In genomic region chr2:236769981-236770671, GRCh38 we compare ENCODE assay signal across 11 cellular contexts.
A peak's percentile ranks its signal among the peaks of the same experiment; 100 is the strongest.
DNase-seq lines count a peak whose midpoint lies in the region; ATAC-seq, FAIRE-seq and TF ChIP-seq lines count a peak whose summit lies in the region.
"Had no signal": no experiment of that assay in that cellular context is flagged by ENCODE, and none has a peak within 500 bp of the region (broad histone marks: within the 10 kb centered on the region; RNA-seq: fewer than 3 reads in every experiment).

No MANE protein-coding gene starts in this region.

- H4K20me1 ChIP-seq in fibroblast of lung (ENCODE audit: control insufficient read depth, extremely low read depth, insufficient read depth, low read length) = no peaks in the 10 kb centered on the region

- no peak for TF ChIP-seq CTCF in fibroblast of lung (conservative IDR thresholded peaks at IDR 0.05 in 1 of 2, IDR thresholded peaks at IDR 0.05 in 1 of 2; ENCODE audit: low read depth in 1 of 2, low read length in 2 of 2)

- H3K36me3 ChIP-seq in SJCRH30 (no peaks in the 10 kb centered on the region), fibroblast of lung (ENCODE audit: control insufficient read depth, insufficient read depth, low read length) (no peaks in the 10 kb centered on the region), skeletal muscle satellite cell (ENCODE audit: insufficient read depth, low read length) (no peaks in the 10 kb centered on the region)

- H3K4me3 ChIP-seq in SJCRH30 = no peak overlapping the region
- H3K4me3 ChIP-seq in fibroblast of lung (replicated peaks in 1 of 4; ENCODE audit: control extremely low read depth in 1 of 4, insufficient read depth in 1 of 4, low read depth in 3 of 4, low read length in 4 of 4) = no peak overlapping the region
- peak overlapping the region; percentile 22 for H3K4me3 ChIP-seq in skeletal muscle satellite cell (ENCODE audit: low read length)
- H3K4me3 ChIP-seq: body of pancreas had no signal

- intact Hi-C loops in Right ventricle myocardium superior (cut with DNase I) = no loop called here

- no peak overlapping the region for H2AFZ ChIP-seq in fibroblast of lung (ENCODE audit: low read length)

- peaks cover 51% of the 10 kb centered on the region for H3K4me1 ChIP-seq in SJCRH30
- peaks cover 3% of the 10 kb centered on the region for H3K4me1 ChIP-seq in fibroblast of lung (ENCODE audit: control insufficient read depth, extremely low read depth, insufficient read depth, low read length)
- H3K4me1 ChIP-seq in skeletal muscle satellite cell (ENCODE audit: control insufficient read depth, insufficient read depth, low read length) = peaks cover 21% of the 10 kb centered on the region
- H3K4me1 ChIP-seq: body of pancreas had no signal

- 0 out of 2 replicates have a peak, but pooled peaks cover 3% of the 10 kb centered on the region for H3K9me3 ChIP-seq in SJCRH30 (replicated peaks)
- H3K9me3 ChIP-seq in fibroblast of lung (ENCODE audit: control insufficient read depth, insufficient read depth, low read depth, low read length) = no peaks in the 10 kb centered on the region
- H3K9me3 ChIP-seq in skeletal muscle satellite cell (replicated peaks; ENCODE audit: low read length) = no peaks in the 10 kb centered on the region
- H3K9me3 ChIP-seq: body of pancreas had no signal

- H3K27me3 ChIP-seq in SJCRH30 = no peaks in the 10 kb centered on the region
- no peaks in the 10 kb centered on the region for H3K27me3 ChIP-seq in fibroblast of lung (ENCODE audit: control insufficient read depth, insufficient read depth, low read length)
- peaks cover 12% of the 10 kb centered on the region for H3K27me3 ChIP-seq in skeletal muscle satellite cell (ENCODE audit: control insufficient read depth, insufficient read depth, low read length)
- H3K27me3 ChIP-seq: body of pancreas had no signal

- H3K27ac ChIP-seq in SJCRH30 (peak overlapping the region; percentile 81), fibroblast of lung (ENCODE audit: insufficient read depth, low read length) (no peak overlapping the region)
- H3K27ac ChIP-seq: body of pancreas had no signal

- ATAC-seq in Right ventricle myocardium superior (ENCODE audit: poor library complexity) (no peak), HG02759 (IDR thresholded peaks at IDR 0.05; ENCODE audit: unreplicated experiment) (no peak)
- ATAC-seq: body of pancreas had no signal

- H3K4me2 ChIP-seq in fibroblast of lung (ENCODE audit: extremely low read depth, insufficient read depth, low read length) (no peak overlapping the region), skeletal muscle satellite cell (ENCODE audit: low read length) (peak overlapping the region; percentile 40)

- peak; percentile 94 for DNase-seq in GM04503 (ENCODE audit: low read depth)
- peak; percentile 86 to 93 for DNase-seq in SJCRH30
- DNase-seq in fibroblast of lung (ENCODE audit: low read depth in 2 of 2) = peak; percentile 82 to 100
- DNase-seq in Right ventricle myocardium superior = no peak
- DNase-seq in erythroblast (lab: John Stamatoyannopoulos, UW) = no peak
- no peak for DNase-seq in GM12891 (ENCODE audit: insufficient read length, low spot score)
- DNase-seq: activated CD4-positive, alpha-beta T cell treated with anti-CD3 and anti-CD28 coated beads, Interleukin-2, amount 50 U/mL, for 1 hour; body of pancreas; NCI-H1105 treated with DMSO at 0.1 percent for 48 hours had no signal

- FAIRE-seq in GM12891 (lab: Jason Lieb, UNC) = no peak

- H3K9ac ChIP-seq in fibroblast of lung (ENCODE audit: insufficient read depth, low read length) (no peak overlapping the region), skeletal muscle satellite cell (ENCODE audit: low read depth, low read length) (peak overlapping the region; percentile 53)

- no peaks in the 10 kb centered on the region for H3K79me2 ChIP-seq in fibroblast of lung (ENCODE audit: control insufficient read depth, insufficient read depth, low read length)

- no peak for TF ChIP-seq POLR2A in erythroblast (IDR thresholded peaks at IDR 0.05; ENCODE audit: low read length)
- TF ChIP-seq POLR2A in GM12891 (IDR thresholded peaks at IDR 0.05; ENCODE audit: low read depth, low read length) = no peak

TF ChIP-seq in GM12891, 5 proteins besides CTCF, POLR2A, EP300 and RAD21:
- no peak for TF ChIP-seq PAX5 (IDR thresholded peaks at IDR 0.05; ENCODE audit: insufficient read depth, low read length, severe bottlenecking)
- TF ChIP-seq POU2F2 (IDR thresholded peaks at IDR 0.05; ENCODE audit: low read depth, low read length) = no peak
- no peak for TF ChIP-seq SPI1 (IDR thresholded peaks at IDR 0.05; ENCODE audit: low read depth, low read length)
- no peak for TF ChIP-seq POLR2AphosphoS5 (IDR thresholded peaks at IDR 0.05; ENCODE audit: low read depth, low read length)
- no peak for TF ChIP-seq TAF1 (IDR thresholded peaks at IDR 0.05; ENCODE audit: low read depth, low read length)

Comparison
In these comparisons a context has a peak if more than half of its experiments do, and no peak if none do; other contexts are left out.
1. DNase-seq: peak in GM04503 (single experiment), SJCRH30 (2 of 2) and fibroblast of lung (2 of 2); none in Right ventricle myocardium superior (single experiment), erythroblast (0 of 2) and GM12891 (single experiment).